26 cellular contexts compared by ENCODE assay signal in the genomic region with DNA sequence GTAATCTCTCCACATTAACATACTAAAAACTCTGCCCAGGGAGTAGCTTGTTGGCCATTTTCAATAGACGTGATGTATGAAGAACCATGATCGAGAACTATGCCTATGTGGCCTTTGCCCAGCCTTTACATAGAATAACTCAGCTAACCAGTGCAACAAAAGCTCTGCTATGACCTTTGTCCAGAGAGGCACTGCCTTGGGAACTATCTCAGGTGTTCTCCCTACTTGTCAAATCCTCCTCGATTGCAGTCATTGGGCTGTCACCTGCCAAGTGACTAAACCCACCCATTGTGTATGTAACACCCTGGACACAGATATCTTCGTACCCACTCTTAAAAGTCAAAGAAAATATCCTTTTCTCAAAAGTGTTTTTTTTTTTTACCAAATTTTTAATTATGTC.
"Had no signal": no experiment of that assay in that cellular context is flagged by ENCODE, and none has a peak within 500 bp of the region (broad histone marks: within the 10 kb centered on the region; RNA-seq: fewer than 3 reads in every experiment).

No MANE protein-coding gene starts in this region.

- FAIRE-seq: islet of Langerhans, kidney had no signal

- H3K9ac ChIP-seq: neural progenitor cell had no signal

- H3K4me3 ChIP-seq: left lung, lung, neural progenitor cell, ovary, prostate gland, skin epidermis, spleen, tibial nerve, uterus had no signal

- H3K27ac ChIP-seq: left lung, neural progenitor cell, neutrophil, ovary, prostate gland, skin epidermis, spleen, tibial nerve, uterus had no signal

- H3K4me2 ChIP-seq: neural progenitor cell had no signal

- H3K36me3 ChIP-seq: left lung, neural progenitor cell, neutrophil, ovary, prostate gland, spleen, tibial nerve, uterus had no signal

- DNase-seq: hypothalamus; immature natural killer cell; kidney; left colon; left lung; naive B cell; natural killer cell; nephron progenitor cell; occipital lobe; ovary; posterior cingulate gyrus; retina; right cardiac atrium; spleen; stimulated activated CD4-positive, alpha-beta T cell treated with anti-CD3 and anti-CD28 coated beads, Interleukin-4, amount 100 ng/mL, for 24 hours; stimulated activated naive CD4-positive, alpha-beta T cell; uterus had no signal

- ATAC-seq: left colon; left lung; natural killer cell; right cardiac atrium; sciatic nerve; stimulated activated effector memory CD8-positive, alpha-beta T cell treated with anti-CD3 and anti-CD28 coated beads, Interleukin-12 subunit alpha, Interleukin-12 subunit beta, amount 100 ng/mL, for 72 hours had no signal

- H3K27me3 ChIP-seq: left lung, neural progenitor cell, neutrophil, ovary, spleen, tibial nerve, uterus had no signal

- H2AFZ ChIP-seq: neural progenitor cell had no signal

- H3K4me1 ChIP-seq: left lung, neural progenitor cell, prostate gland, spleen, tibial nerve, uterus had no signal

- H3K9me3 ChIP-seq: left lung, neutrophil, ovary, prostate gland, tibial nerve, uterus had no signal
